In genomic region chr1:36699113-36699512, GRCh38 we compare ENCODE assay signal across 15 cellular contexts.
"Had no signal": no experiment of that assay in that cellular context is flagged by ENCODE, and none has a peak within 500 bp of the region (broad histone marks: within the 10 kb centered on the region; RNA-seq: fewer than 3 reads in every experiment).

No MANE protein-coding gene starts in this region.

- H3K4me1 ChIP-seq: uterus had no signal

- DNase-seq: activated CD4-positive, alpha-beta memory T cell treated with anti-CD3 and anti-CD28 coated beads, Interleukin-2, amount 10 ng/mL, durations not matched to agents 7 days and 5 days; activated CD4-positive, alpha-beta T cell treated with anti-CD3 and anti-CD28 coated beads for 36 hours; activated effector memory CD4-positive, alpha-beta T cell treated with Interleukin-2 at 50 U/mL for 16 hours; activated naive CD4-positive, alpha-beta T cell treated with anti-CD3 and anti-CD28 coated beads, Interleukin-2, amount 50 U/mL, for 16 hours; activated T-cell treated with anti-CD3 and anti-CD28 coated beads, Interleukin-2, amount 50 U/mL, for 4 hours; effector CD4-positive, alpha-beta T cell; kidney glomerular epithelial cell; ovary; uterus had no signal

- H3K27ac Mint-ChIP-seq: activated CD4-positive, alpha-beta memory T cell treated with anti-CD3 and anti-CD28 coated beads, Interleukin-2, amount 10 ng/mL, durations not matched to agents 7 days and 5 days; activated CD4-positive, alpha-beta T cell treated with anti-CD3 and anti-CD28 coated beads for 36 hours; nephron; stimulated activated effector memory CD8-positive, alpha-beta T cell treated with anti-CD3 and anti-CD28 coated beads, Interleukin-12 subunit alpha, Interleukin-12 subunit beta, amount 100 ng/mL, for 72 hours; T-helper 1 cell treated with Interleukin-12 subunit alpha and Interleukin-12 subunit beta and Interleukin-4 antibody, amounts not matched to agents 30 μg/mL and 1 μg/mL, for 36 hours had no signal

- H3K4me1 Mint-ChIP-seq: activated CD4-positive, alpha-beta memory T cell treated with anti-CD3 and anti-CD28 coated beads, Interleukin-2, amount 10 ng/mL, durations not matched to agents 7 days and 5 days; activated CD4-positive, alpha-beta T cell treated with anti-CD3 and anti-CD28 coated beads for 36 hours; nephron had no signal

- H3K36me3 ChIP-seq: esophagus muscularis mucosa, ovary, tibial nerve, uterus had no signal

- H3K9me3 ChIP-seq: esophagus muscularis mucosa, ovary, tibial nerve, uterus had no signal

- ATAC-seq: activated CD4-positive, alpha-beta T cell treated with anti-CD3 and anti-CD28 coated beads for 36 hours; activated T-cell treated with anti-CD3 and anti-CD28 coated beads, Interleukin-2, amount 50 U/mL, for 4 hours; stimulated activated effector memory CD8-positive, alpha-beta T cell treated with anti-CD3 and anti-CD28 coated beads, Interleukin-12 subunit alpha, Interleukin-12 subunit beta, amount 100 ng/mL, for 72 hours had no signal

- H3K4me3 ChIP-seq: coronary artery, esophagus muscularis mucosa, ovary, tibial nerve, uterus had no signal

- H3K36me3 Mint-ChIP-seq: stimulated activated effector memory CD8-positive, alpha-beta T cell treated with anti-CD3 and anti-CD28 coated beads, Interleukin-12 subunit alpha, Interleukin-12 subunit beta, amount 100 ng/mL, for 72 hours had no signal

- H3K9me3 Mint-ChIP-seq: activated CD4-positive, alpha-beta memory T cell treated with anti-CD3 and anti-CD28 coated beads, Interleukin-2, amount 10 ng/mL, durations not matched to agents 7 days and 5 days; activated T-cell treated with anti-CD3 and anti-CD28 coated beads, Interleukin-2, amount 50 U/mL, for 4 hours; nephron; stimulated activated effector memory CD8-positive, alpha-beta T cell treated with anti-CD3 and anti-CD28 coated beads, Interleukin-12 subunit alpha, Interleukin-12 subunit beta, amount 100 ng/mL, for 72 hours; T-helper 1 cell treated with Interleukin-12 subunit alpha and Interleukin-12 subunit beta and Interleukin-4 antibody, amounts not matched to agents 30 μg/mL and 1 μg/mL, for 36 hours had no signal

- H3K4me3 Mint-ChIP-seq: activated CD4-positive, alpha-beta memory T cell treated with anti-CD3 and anti-CD28 coated beads, Interleukin-2, amount 10 ng/mL, durations not matched to agents 7 days and 5 days; activated CD4-positive, alpha-beta T cell treated with anti-CD3 and anti-CD28 coated beads for 36 hours; activated T-cell treated with anti-CD3 and anti-CD28 coated beads, Interleukin-2, amount 50 U/mL, for 4 hours; nephron; stimulated activated effector memory CD8-positive, alpha-beta T cell treated with anti-CD3 and anti-CD28 coated beads, Interleukin-12 subunit alpha, Interleukin-12 subunit beta, amount 100 ng/mL, for 72 hours; T-helper 1 cell treated with Interleukin-12 subunit alpha and Interleukin-12 subunit beta and Interleukin-4 antibody, amounts not matched to agents 30 μg/mL and 1 μg/mL, for 36 hours had no signal

- H3K27me3 ChIP-seq: ovary, uterus had no signal

- H3K27ac ChIP-seq: coronary artery, esophagus muscularis mucosa, ovary, tibial nerve, uterus had no signal
